In the genomic region with DNA sequence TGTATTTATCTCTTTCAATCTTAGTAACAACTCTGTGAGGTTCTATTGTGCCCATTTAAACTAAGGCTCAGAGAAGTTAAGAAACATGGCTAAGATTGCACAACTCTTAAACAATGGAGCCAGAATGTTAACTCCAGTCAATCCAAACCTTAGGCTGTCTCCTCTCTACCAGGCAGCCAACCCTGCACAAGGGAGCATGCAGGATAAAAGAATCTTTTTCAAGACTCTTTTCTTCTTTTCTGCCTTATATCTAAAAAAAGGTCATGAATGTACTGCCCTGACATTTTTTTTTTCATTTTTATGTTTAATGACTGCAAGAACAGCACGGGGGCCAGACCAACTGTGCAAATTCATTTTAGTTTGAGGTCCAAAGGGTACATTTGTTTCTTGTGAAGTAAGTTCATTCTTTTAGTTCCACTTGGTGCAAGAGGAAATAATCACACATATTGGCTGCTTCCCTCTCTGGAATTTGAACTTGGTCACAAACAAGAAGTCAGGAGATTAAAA, we compare ENCODE assay signal across 1 cellular context.
TF ChIP-seq lines count a peak whose summit lies in the region.

No MANE protein-coding gene starts in this region.

TF ChIP-seq in HepG2, 621 proteins besides CTCF, POLR2A, EP300 and RAD21 (continued from another document):
- TF ChIP-seq, protein P1, sequence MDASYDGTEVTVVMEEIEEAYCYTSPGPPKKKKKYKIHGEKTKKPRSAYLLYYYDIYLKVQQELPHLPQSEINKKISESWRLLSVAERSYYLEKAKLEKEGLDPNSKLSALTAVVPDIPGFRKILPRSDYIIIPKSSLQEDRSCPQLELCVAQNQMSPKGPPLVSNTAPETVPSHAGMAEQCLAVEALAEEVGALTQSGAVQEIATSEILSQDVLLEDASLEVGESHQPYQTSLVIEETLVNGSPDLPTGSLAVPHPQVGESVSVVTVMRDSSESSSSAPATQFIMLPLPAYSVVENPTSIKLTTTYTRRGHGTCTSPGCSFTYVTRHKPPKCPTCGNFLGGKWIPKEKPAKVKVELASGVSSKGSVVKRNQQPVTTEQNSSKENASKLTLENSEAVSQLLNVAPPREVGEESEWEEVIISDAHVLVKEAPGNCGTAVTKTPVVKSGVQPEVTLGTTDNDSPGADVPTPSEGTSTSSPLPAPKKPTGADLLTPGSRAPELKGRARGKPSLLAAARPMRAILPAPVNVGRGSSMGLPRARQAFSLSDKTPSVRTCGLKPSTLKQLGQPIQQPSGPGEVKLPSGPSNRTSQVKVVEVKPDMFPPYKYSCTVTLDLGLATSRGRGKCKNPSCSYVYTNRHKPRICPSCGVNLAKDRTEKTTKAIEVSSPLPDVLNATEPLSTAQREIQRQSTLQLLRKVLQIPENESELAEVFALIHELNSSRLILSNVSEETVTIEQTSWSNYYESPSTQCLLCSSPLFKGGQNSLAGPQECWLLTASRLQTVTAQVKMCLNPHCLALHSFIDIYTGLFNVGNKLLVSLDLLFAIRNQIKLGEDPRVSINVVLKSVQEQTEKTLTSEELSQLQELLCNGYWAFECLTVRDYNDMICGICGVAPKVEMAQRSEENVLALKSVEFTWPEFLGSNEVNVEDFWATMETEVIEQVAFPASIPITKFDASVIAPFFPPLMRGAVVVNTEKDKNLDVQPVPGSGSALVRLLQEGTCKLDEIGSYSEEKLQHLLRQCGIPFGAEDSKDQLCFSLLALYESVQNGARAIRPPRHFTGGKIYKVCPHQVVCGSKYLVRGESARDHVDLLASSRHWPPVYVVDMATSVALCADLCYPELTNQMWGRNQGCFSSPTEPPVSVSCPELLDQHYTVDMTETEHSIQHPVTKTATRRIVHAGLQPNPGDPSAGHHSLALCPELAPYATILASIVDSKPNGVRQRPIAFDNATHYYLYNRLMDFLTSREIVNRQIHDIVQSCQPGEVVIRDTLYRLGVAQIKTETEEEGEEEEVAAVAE (CRISPR knock-in tag; IDR thresholded peaks at IDR 0.05; ENCODE audit: borderline replicate concordance), result no peak
- TF ChIP-seq CEBPB (IDR thresholded peaks at IDR 0.05; ENCODE audit: borderline replicate concordance, low read depth, low read length) (peak; percentile 97), ZFP36L2 (CRISPR knock-in tag; IDR thresholded peaks at IDR 0.05) (no peak), NR2C2 (CRISPR knock-in tag; IDR thresholded peaks at IDR 0.05; ENCODE audit: borderline replicate concordance) (peak; percentile 26; the same call in 1 of the 2 replicates), AKAP8 (CRISPR knock-in tag; IDR thresholded peaks at IDR 0.05) (no peak), BRCA1 (CRISPR knock-in tag; IDR thresholded peaks at IDR 0.05) (no peak), ZNF589 (CRISPR knock-in tag; conservative IDR thresholded peaks at IDR 0.05) (no peak), PHF21A (CRISPR knock-in tag; IDR thresholded peaks at IDR 0.05) (peak; percentile 72; the same call in 1 of the 2 replicates), ZMYM3 (CRISPR knock-in tag; IDR thresholded peaks at IDR 0.05) (0 out of 2 replicates have a peak, but pooled peaks have one; percentile 20), SMARCC2 (IDR thresholded peaks at IDR 0.05) (no peak), PAXIP1 (CRISPR knock-in tag; conservative IDR thresholded peaks at IDR 0.05) (peak; percentile 88), NR2F6 (IDR thresholded peaks at IDR 0.05) (0 out of 2 replicates have a peak, but pooled peaks have one; percentile 26), NR2F6 (CRISPR knock-in tag; IDR thresholded peaks at IDR 0.05) (0 out of 2 replicates have a peak, but pooled peaks have one; percentile 17), BRF2 (CRISPR knock-in tag; IDR thresholded peaks at IDR 0.05) (no peak), TAF15 (IDR thresholded peaks at IDR 0.05; ENCODE audit: low read depth, low read length, poor library complexity, severe bottlenecking) (no peak), PITX1 (CRISPR knock-in tag; IDR thresholded peaks at IDR 0.05) (no peak), HDAC6 (IDR thresholded peaks at IDR 0.05; ENCODE audit: low read depth, low read length) (no peak), ASH2L (IDR thresholded peaks at IDR 0.05; ENCODE audit: insufficient read length, low read depth, low read length) (peak; percentile 73), ZNF430 (CRISPR knock-in tag; IDR thresholded peaks at IDR 0.05) (no peak), ELF3 (CRISPR knock-in tag; IDR thresholded peaks at IDR 0.05) (peak; percentile 66), CREM (IDR thresholded peaks at IDR 0.05) (peak; percentile 62; the same call in 1 of the 2 replicates), CREM (CRISPR knock-in tag; IDR thresholded peaks at IDR 0.05) (no peak), SAP130 (CRISPR knock-in tag; IDR thresholded peaks at IDR 0.05; ENCODE audit: low read depth) (no peak; the same call in 1 of the 2 replicates), ZNF124 (CRISPR knock-in tag; IDR thresholded peaks at IDR 0.05) (0 out of 2 replicates have a peak, but pooled peaks have one; percentile 28), TEAD3 (CRISPR knock-in tag; optimal IDR thresholded peaks at IDR 0.05; ENCODE audit: borderline replicate concordance) (peak; percentile 51), ZNF317 (CRISPR knock-in tag; IDR thresholded peaks at IDR 0.05) (peak; percentile 57; the same call in 1 of the 2 replicates), POLR2G (IDR thresholded peaks at IDR 0.05; ENCODE audit: low read depth, low read length) (no peak)
- TF ChIP-seq, protein P2, sequence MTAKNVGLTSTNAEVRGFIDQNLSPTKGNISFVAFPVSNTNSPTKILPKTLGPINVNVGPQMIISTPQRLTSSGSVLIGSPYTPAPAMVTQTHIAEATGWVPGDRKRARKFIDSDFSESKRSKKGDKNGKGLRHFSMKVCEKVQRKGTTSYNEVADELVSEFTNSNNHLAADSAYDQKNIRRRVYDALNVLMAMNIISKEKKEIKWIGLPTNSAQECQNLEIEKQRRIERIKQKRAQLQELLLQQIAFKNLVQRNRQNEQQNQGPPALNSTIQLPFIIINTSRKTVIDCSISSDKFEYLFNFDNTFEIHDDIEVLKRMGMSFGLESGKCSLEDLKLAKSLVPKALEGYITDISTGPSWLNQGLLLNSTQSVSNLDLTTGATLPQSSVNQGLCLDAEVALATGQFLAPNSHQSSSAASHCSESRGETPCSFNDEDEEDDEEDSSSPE (CRISPR knock-in tag; IDR thresholded peaks at IDR 0.05), result 0 out of 2 replicates have a peak, but pooled peaks have one; percentile 18
- TF ChIP-seq, protein P3, sequence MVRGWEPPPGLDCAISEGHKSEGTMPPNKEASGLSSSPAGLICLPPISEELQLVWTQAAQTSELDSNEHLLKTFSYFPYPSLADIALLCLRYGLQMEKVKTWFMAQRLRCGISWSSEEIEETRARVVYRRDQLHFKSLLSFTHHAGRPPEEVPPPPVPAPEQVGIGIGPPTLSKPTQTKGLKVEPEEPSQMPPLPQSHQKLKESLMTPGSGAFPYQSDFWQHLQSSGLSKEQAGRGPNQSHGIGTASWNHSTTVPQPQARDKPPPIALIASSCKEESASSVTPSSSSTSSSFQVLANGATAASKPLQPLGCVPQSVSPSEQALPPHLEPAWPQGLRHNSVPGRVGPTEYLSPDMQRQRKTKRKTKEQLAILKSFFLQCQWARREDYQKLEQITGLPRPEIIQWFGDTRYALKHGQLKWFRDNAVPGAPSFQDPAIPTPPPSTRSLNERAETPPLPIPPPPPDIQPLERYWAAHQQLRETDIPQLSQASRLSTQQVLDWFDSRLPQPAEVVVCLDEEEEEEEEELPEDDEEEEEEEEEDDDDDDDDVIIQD (CRISPR knock-in tag; IDR thresholded peaks at IDR 0.05; ENCODE audit: low read depth), result no peak
TF ChIP-seq in HepG2: peak in this region for 61.
